10 cellular contexts compared by ENCODE assay signal in the genomic region with DNA sequence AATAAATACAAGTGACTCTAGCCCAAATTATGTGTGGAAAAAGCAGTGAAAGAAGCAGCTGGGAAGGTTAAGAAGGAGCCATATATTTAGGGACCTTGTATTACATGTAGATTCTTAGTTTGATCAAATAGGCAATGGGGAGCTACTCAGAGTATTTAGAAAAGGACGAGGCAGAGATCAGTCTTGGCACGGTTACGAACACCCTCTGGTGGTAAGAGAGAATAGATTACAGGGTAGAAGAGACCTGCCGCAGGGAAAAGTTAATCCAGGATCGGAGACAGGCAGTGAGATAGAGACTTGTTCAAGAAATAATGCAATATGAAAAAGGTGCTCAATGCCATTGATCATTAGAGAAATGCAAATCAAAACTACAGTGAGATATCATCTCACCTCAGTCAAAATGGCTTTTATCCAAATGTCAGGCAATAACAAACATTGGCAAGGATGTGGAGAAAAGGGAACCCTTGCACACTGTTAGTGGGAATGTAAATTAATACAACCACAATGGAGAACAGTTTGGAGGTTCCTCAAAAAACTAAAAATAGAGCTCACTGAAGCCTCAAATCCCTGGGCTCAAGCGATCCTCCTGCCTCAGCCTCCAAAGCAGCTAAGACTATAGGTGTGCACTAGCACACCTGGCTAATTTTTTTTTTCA. TPM values are rescaled to one million over a fixed set of nuclear protein-coding genes. Genes with fewer than 3 reads are reported as not detected.
A peak's percentile ranks its signal among the peaks of the same experiment; 100 is the strongest.
DNase-seq lines count a peak whose midpoint lies in the region; ATAC-seq, FAIRE-seq and TF ChIP-seq lines count a peak whose summit lies in the region.
"Had no signal": no experiment of that assay in that cellular context is flagged by ENCODE, and none has a peak within 500 bp of the region (broad histone marks: within the 10 kb centered on the region; RNA-seq: fewer than 3 reads in every experiment).

No MANE protein-coding gene starts in this region.

- H3K4me3 ChIP-seq in left ventricle myocardium inferior = no peak overlapping the region
- no peak overlapping the region for H3K4me3 ChIP-seq in small intestine (ENCODE audit: low read depth in 1 of 2, low read length in 2 of 2)
- H3K4me3 ChIP-seq in naive thymus-derived CD4-positive, alpha-beta T cell (ENCODE audit: low read length) = no peak overlapping the region

- H3K27me3 ChIP-seq in left ventricle myocardium inferior (ENCODE audit: low read depth) (no peaks in the 10 kb centered on the region), small intestine (ENCODE audit: control insufficient read depth in 2 of 2, insufficient read depth in 2 of 2, low read length in 2 of 2) (no peaks in the 10 kb centered on the region)
- H3K27me3 ChIP-seq in naive thymus-derived CD4-positive, alpha-beta T cell (ENCODE audit: control insufficient read depth in 2 of 2, insufficient read depth in 2 of 2, low read length in 2 of 2) = no peaks in the 10 kb centered on the region

- no peak overlapping the region for H3K4me3 Mint-ChIP-seq in naive thymus-derived CD4-positive, alpha-beta T cell

- H3K4me1 Mint-ChIP-seq in naive thymus-derived CD4-positive, alpha-beta T cell = peaks cover 22 to 57% (median 40%) of the 10 kb centered on the region in 7 donors

- no peak overlapping the region for H3K27ac Mint-ChIP-seq in naive thymus-derived CD4-positive, alpha-beta T cell

- CTCF ChIA-PET in naive thymus-derived CD4-positive, alpha-beta T cell (lab: Charles Lee) = interaction anchor here (0.7 kb wide), 1 partner anchor 112 kb away, joined by 4 read pairs; no protein-coding TSS in a partner anchor

- no peaks in the 10 kb centered on the region for H3K27me3 Mint-ChIP-seq in naive thymus-derived CD4-positive, alpha-beta T cell

- 35 to 45% (median 45%) methylated on average over 6 of the region's 6 CpGs for WGBS in small intestine, 3 donors

- FAIRE-seq in TTC549 (lab: Jason Lieb, UNC) = peak; percentile 51
- no peak for FAIRE-seq in small intestine (lab: Jason Lieb, UNC)

- H3K9me3 Mint-ChIP-seq in naive thymus-derived CD4-positive, alpha-beta T cell = no peaks in the 10 kb centered on the region

- H3K36me3 ChIP-seq in left ventricle myocardium inferior = peaks cover 3% of the 10 kb centered on the region
- H3K36me3 ChIP-seq in small intestine (ENCODE audit: control insufficient read depth in 2 of 2, insufficient read depth in 2 of 2, low read length in 2 of 2) = peaks cover 0 to 3% of the 10 kb centered on the region in 2 donors
- peaks cover 0 to 6% (median 0%) of the 10 kb centered on the region in 3 experiments for H3K36me3 ChIP-seq in naive thymus-derived CD4-positive, alpha-beta T cell (ENCODE audit: control insufficient read depth in 2 of 3, insufficient read depth in 3 of 3, low read length in 3 of 3)

- POLR2A ChIA-PET in naive thymus-derived CD4-positive, alpha-beta T cell (lab: Charles Lee) = interaction anchor here (0.5 to 0.7 kb wide), 2 partner anchors 12 to 67 kb away, joined by 3 to 6 read pairs; no protein-coding TSS in a partner anchor

- no peaks in the 10 kb centered on the region for H3K9me3 ChIP-seq in left ventricle myocardium inferior (replicated peaks)
- no peaks in the 10 kb centered on the region for H3K9me3 ChIP-seq in small intestine (ENCODE audit: control insufficient read depth, low read depth)
- no peaks in the 10 kb centered on the region for H3K9me3 ChIP-seq in naive thymus-derived CD4-positive, alpha-beta T cell (ENCODE audit: control insufficient read depth in 2 of 3, low read length in 3 of 3)

- H3K4me1 ChIP-seq in left ventricle myocardium inferior (peaks cover 3% of the 10 kb centered on the region), small intestine (ENCODE audit: control insufficient read depth in 2 of 2, insufficient read depth in 1 of 2, low read depth in 1 of 2, low read length in 1 of 2) (no peaks in the 10 kb centered on the region)
- no peaks in the 10 kb centered on the region for H3K4me1 ChIP-seq in naive thymus-derived CD4-positive, alpha-beta T cell (ENCODE audit: control insufficient read depth in 2 of 2, insufficient read depth in 2 of 2, low read length in 2 of 2)

- intact Hi-C loops in left ventricle myocardium inferior (cut with micrococcal nuclease) = no loop called here
- intact Hi-C loops in naive thymus-derived CD4-positive, alpha-beta T cell (cut with micrococcal nuclease) = no loop called here

- peak; percentile 11 for DNase-seq in NCI-H1694 treated with DMSO at 0.1 percent for 48 hours (lab: John Stamatoyannopoulos, UW)
- no peak for DNase-seq in NCI-H1694 (lab: John Stamatoyannopoulos, UW)
- DNase-seq in left ventricle myocardium inferior = no peak
- peak; percentile 74 for DNase-seq in small intestine
- DNase-seq in naive thymus-derived CD4-positive, alpha-beta T cell = no peak
- DNase-seq: activated CD8-positive, alpha-beta memory T cell treated with anti-CD3 and anti-CD28 coated beads, Interleukin-2, amount 50 U/mL, for 48 hours had no signal

- peak; percentile 55 for TF ChIP-seq CTCF in left ventricle myocardium inferior (IDR thresholded peaks at IDR 0.05; ENCODE audit: borderline replicate concordance)

- ATAC-seq in GM21390 (IDR thresholded peaks at IDR 0.05; ENCODE audit: unreplicated experiment) = no peak
- ATAC-seq in HG03159 (IDR thresholded peaks at IDR 0.05; ENCODE audit: unreplicated experiment) = no peak
- no peak for ATAC-seq in naive thymus-derived CD4-positive, alpha-beta T cell

- peaks cover 0 to 31% (median 10%) of the 10 kb centered on the region in 5 donors for H3K36me3 Mint-ChIP-seq in naive thymus-derived CD4-positive, alpha-beta T cell

- H3K27ac ChIP-seq in left ventricle myocardium inferior (replicated peaks) (no peak overlapping the region), small intestine (ENCODE audit: low read depth in 1 of 2, low read length in 1 of 2) (no peak overlapping the region)
- no peak overlapping the region for H3K27ac ChIP-seq in naive thymus-derived CD4-positive, alpha-beta T cell (ENCODE audit: low read depth, low read length)
- H3K27ac ChIP-seq: HL-60 had no signal

RNA-seq across cellular contexts. Expression of a gene that starts 12.0 kb away (rescaled TPM):
- 15.2 TPM for total RNA-seq in left ventricle myocardium inferior
- polyA plus RNA-seq in small intestine = 10 to 100 TPM in 2 of 3 donors, 1 to 10 TPM in 1; 10.0 to 19.7 (median 16.7) TPM
- 10 to 100 TPM; 13.8 to 35.0 (median 28.3) TPM for total RNA-seq in naive thymus-derived CD4-positive, alpha-beta T cell
- polyA plus RNA-seq in naive thymus-derived CD4-positive, alpha-beta T cell = 10 to 100 TPM; 51.5 to 63.1 TPM

RNA-seq across cellular contexts. Expression of a gene that starts 44.7 kb away (rescaled TPM):
- 3.2 TPM for total RNA-seq in left ventricle myocardium inferior
- 1 to 10 TPM; 5.1 to 7.6 (median 5.9) TPM for polyA plus RNA-seq in small intestine
- total RNA-seq in naive thymus-derived CD4-positive, alpha-beta T cell = 10 to 100 TPM in 1 of 5 experiments, 1 to 10 TPM in 4; 6.6 to 15.8 (median 9.2) TPM
- 1 to 10 TPM in 1 of 2 donors, under 1 TPM in 1; 0.98 to 1.8 TPM for polyA plus RNA-seq in naive thymus-derived CD4-positive, alpha-beta T cell

Comparison
In these comparisons a context has a peak if more than half of its experiments do, and no peak if none do; other contexts are left out.
1. DNase-seq: peak in NCI-H1694 treated with DMSO at 0.1 percent for 48 hours (single experiment) and small intestine (single experiment); none in NCI-H1694 (single experiment), left ventricle myocardium inferior (single experiment) and naive thymus-derived CD4-positive, alpha-beta T cell (0 of 9).